ENCODE assay signal across 8 cellular contexts in genomic region chr1:155859881-155860841, GRCh38. TPM values are rescaled to one million over a fixed set of nuclear protein-coding genes. Genes with fewer than 3 reads are reported as not detected.
DNase-seq lines count a peak whose midpoint lies in the region; ATAC-seq and TF ChIP-seq lines count a peak whose summit lies in the region.

No MANE protein-coding gene starts in this region.

- CTCF ChIA-PET in activated B cell treated with CpG ODN at 0.5 μM for 24 hours (lab: Charles Lee), result no interaction called here

- peaks cover 7% of the 10 kb centered on the region for H3K36me3 Mint-ChIP-seq in activated B cell treated with CpG ODN at 0.5 μM for 24 hours (ENCODE audit: low read depth)

- H3K4me3 ChIP-seq in AG09309 (ENCODE audit: control insufficient read depth, low read depth, low read length), result peak overlapping the region; percentile 55

- peaks cover 49% of the 10 kb centered on the region for H3K4me1 Mint-ChIP-seq in activated B cell treated with CpG ODN at 0.5 μM for 24 hours

- peak overlapping the region; percentile 98 for H3K4me3 Mint-ChIP-seq in activated B cell treated with CpG ODN at 0.5 μM for 24 hours

- POLR2A ChIA-PET in activated B cell treated with CpG ODN at 0.5 μM for 24 hours (lab: Charles Lee), result interaction anchor here (0.5 to 1.8 kb wide), 9 partner anchors 48 to 536 kb away, joined by 3 to 5 read pairs (median 3); partner anchors contain the start of genes ARHGEF2 and PMF1

- DNase-seq in AG09309 (ENCODE audit: low read depth) (peak; percentile 16), GM19240 (ENCODE audit: insufficient read length, low spot score) (peak; percentile 52), NCI-H2107 (lab: John Stamatoyannopoulos, UW) (peak; percentile 86), activated B cell treated with CpG ODN at 0.5 μM for 24 hours (peak; percentile 32), cerebellum (ENCODE audit: low spot score) (peak; percentile 84), kidney glomerular epithelial cell (lab: John Stamatoyannopoulos, UW) (peak; percentile 71)
- peak; percentile 62 for DNase-seq in stimulated activated CD4-positive, alpha-beta T cell treated with anti-CD3 and anti-CD28 coated beads, Interleukin-15, amount 100 ng/mL, for 24 hours

- no peak for TF ChIP-seq CTCF in AG09309 (IDR thresholded peaks at IDR 0.05; ENCODE audit: control insufficient read depth, insufficient read depth, low read depth, low read length, missing control alignments)
- no peak for TF ChIP-seq CTCF in activated B cell treated with CpG ODN at 0.5 μM for 24 hours (IDR thresholded peaks at IDR 0.05)

- no peaks in the 10 kb centered on the region for H3K9me3 Mint-ChIP-seq in activated B cell treated with CpG ODN at 0.5 μM for 24 hours

- peak overlapping the region; percentile 94 for H3K27ac Mint-ChIP-seq in activated B cell treated with CpG ODN at 0.5 μM for 24 hours

- ATAC-seq in activated B cell treated with CpG ODN at 0.5 μM for 24 hours (ENCODE audit: low read depth) (no peak), GM18868 (IDR thresholded peaks at IDR 0.05; ENCODE audit: unreplicated experiment) (no peak)

- intact Hi-C loops in activated B cell treated with CpG ODN at 0.5 μM for 24 hours (cut with micrococcal nuclease), result loop anchor here (1.0 kb wide), 3 partner anchors 51 to 194 kb away; partner anchors contain the start of genes KHDC4, LAMTOR2 and RIT1

- H3K27me3 Mint-ChIP-seq in activated B cell treated with CpG ODN at 0.5 μM for 24 hours, result peaks cover 2% of the 10 kb centered on the region

RNA-seq across cellular contexts. Expression of gene SYT11, which starts 0.8 kb away (rescaled TPM):
- total RNA-seq in activated B cell treated with CpG ODN at 0.5 μM for 24 hours (3.3 and 3.7 TPM in 2 replicates), cerebellum (143 TPM)

RNA-seq across cellular contexts. Expression of gene GON4L, which starts 3.1 kb away (rescaled TPM):
- total RNA-seq in activated B cell treated with CpG ODN at 0.5 μM for 24 hours (81.8 and 89.5 TPM in 2 replicates), cerebellum (51.9 TPM)

RNA-seq across cellular contexts. Expression of gene RIT1, which starts 51.0 kb away (rescaled TPM):
- total RNA-seq in activated B cell treated with CpG ODN at 0.5 μM for 24 hours (32.7 and 38.6 TPM in 2 replicates), cerebellum (26.2 TPM)

Comparison
In these comparisons a context has a peak if more than half of its experiments do, and no peak if none do; other contexts are left out.
1. DNase-seq: peak in every context shown above with its lines; median percentile 86 in NCI-H2107; 84 in cerebellum; 71 in kidney glomerular epithelial cell; 62 in stimulated activated CD4-positive, alpha-beta T cell treated with anti-CD3 and anti-CD28 coated beads, Interleukin-15, amount 100 ng/mL, for 24 hours; 52 in GM19240; 32 in activated B cell treated with CpG ODN at 0.5 μM for 24 hours; 16 in AG09309.
2. RNA of gene SYT11, which starts 0.8 kb away (total RNA-seq): 143 TPM in cerebellum (single experiment); 3.3 to 3.7 TPM in activated B cell treated with CpG ODN at 0.5 μM for 24 hours; every median in the first group is over 10 times any median in the second.